In the genomic region with DNA sequence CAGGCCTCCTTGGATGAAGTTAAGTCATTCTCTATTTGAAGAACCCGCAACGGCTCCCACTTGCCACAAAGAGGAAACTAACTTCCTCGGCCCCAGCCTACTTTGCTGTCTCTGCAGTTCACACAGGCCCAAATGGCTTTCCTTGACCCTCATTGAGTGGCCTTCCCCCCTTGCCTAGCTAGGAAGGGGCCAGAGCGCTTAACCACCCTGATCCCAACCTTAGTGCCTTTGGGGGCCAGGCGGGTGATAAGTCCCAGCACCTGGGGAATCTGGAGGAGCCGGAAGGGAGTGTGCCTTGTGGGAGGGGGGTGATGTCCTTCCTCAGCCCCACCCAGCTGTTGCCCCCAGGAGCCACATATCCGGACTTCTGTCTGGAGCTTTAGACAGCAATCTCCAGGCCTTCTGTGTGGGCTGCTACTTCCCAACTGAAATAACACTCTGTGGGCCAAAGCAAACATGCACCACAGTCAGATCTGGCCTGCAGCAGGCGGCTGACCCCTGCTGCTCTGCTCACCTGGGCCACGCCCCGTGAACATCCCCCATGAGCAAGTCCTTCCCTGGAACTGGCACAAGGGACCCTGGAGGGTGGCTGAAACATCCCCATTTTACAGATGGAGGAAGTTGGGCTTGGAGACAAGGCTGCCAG, we compare ENCODE assay signal across 12 cellular contexts. TPM values are rescaled to one million over a fixed set of nuclear protein-coding genes. Genes with fewer than 3 reads are reported as not detected.
A peak's percentile ranks its signal among the peaks of the same experiment; 100 is the strongest.
DNase-seq lines count a peak whose midpoint lies in the region; ATAC-seq and TF ChIP-seq lines count a peak whose summit lies in the region.
"Had no signal": no experiment of that assay in that cellular context is flagged by ENCODE, and none has a peak within 500 bp of the region (broad histone marks: within the 10 kb centered on the region; RNA-seq: fewer than 3 reads in every experiment).

No MANE protein-coding gene starts in this region.

- H2AFZ ChIP-seq in parathyroid adenoma = no peak overlapping the region

- H3K79me2 ChIP-seq in parathyroid adenoma = peaks cover 48% of the 10 kb centered on the region

- peaks cover 12% of the 10 kb centered on the region for H3K4me1 ChIP-seq in parathyroid adenoma
- H3K4me1 ChIP-seq: uterus had no signal

- H3K36me3 ChIP-seq in parathyroid adenoma (ENCODE audit: control insufficient read depth, insufficient read depth, low read length) = no peaks in the 10 kb centered on the region
- H3K36me3 ChIP-seq: uterus had no signal

- no peak for TF ChIP-seq CTCF in parathyroid adenoma (IDR thresholded peaks at IDR 0.05)

- peak overlapping the region; percentile 39 for H3K27ac ChIP-seq in parathyroid adenoma

- no peaks in the 10 kb centered on the region for H3K9me3 ChIP-seq in parathyroid adenoma (ENCODE audit: control insufficient read depth, low read length)
- H3K9me3 ChIP-seq: uterus had no signal

- no peak overlapping the region for H3K4me2 ChIP-seq in parathyroid adenoma (ENCODE audit: low read length)

- no peak overlapping the region for H3K9ac ChIP-seq in parathyroid adenoma

- no peak for ATAC-seq in HG02763 (IDR thresholded peaks at IDR 0.05; ENCODE audit: unreplicated experiment)
- ATAC-seq: naive thymus-derived CD4-positive, alpha-beta T cell had no signal

- H3K27me3 ChIP-seq in parathyroid adenoma (ENCODE audit: control insufficient read depth, insufficient read depth, low read length) = no peaks in the 10 kb centered on the region
- H3K27me3 ChIP-seq: uterus had no signal

- no peak overlapping the region for H3K4me3 ChIP-seq in parathyroid adenoma (ENCODE audit: low read depth, low read length)
- H3K4me3 ChIP-seq: uterus had no signal

- peak; percentile 93 for DNase-seq in GDM1 (lab: John Stamatoyannopoulos, UW)
- peak; percentile 35 for DNase-seq in globus pallidus (ENCODE audit: low spot score)
- DNase-seq in activated T-cell treated with anti-CD3 and anti-CD28 coated beads, Interleukin-2, amount 50 U/mL, for 1 hour = no peak
- no peak for DNase-seq in GOT3 (lab: John Stamatoyannopoulos, UW)
- no peak for DNase-seq in activated CD4-positive, alpha-beta T cell treated with anti-CD3 and anti-CD28 coated beads, Interleukin-2, amount 50 U/mL, for 1 hour
- DNase-seq: DMS79 treated with DMSO at 0.1 percent for 48 hours; naive thymus-derived CD4-positive, alpha-beta T cell; NCI-H1092 treated with DMSO at 0.1 percent for 48 hours; uterus had no signal

TF ChIP-seq in PFSK-1, 5 proteins besides CTCF, POLR2A, EP300 and RAD21:
- TF ChIP-seq FOXP2 (optimal IDR thresholded peaks at IDR 0.05; ENCODE audit: borderline replicate concordance, extremely low read depth, extremely low read length, insufficient read depth) (no peak), TAF1 (IDR thresholded peaks at IDR 0.05; ENCODE audit: borderline replicate concordance, insufficient read depth, low read length) (no peak), SIN3A (IDR thresholded peaks at IDR 0.05; ENCODE audit: borderline replicate concordance, insufficient read depth, low read length) (peak; percentile 93; the same call in 1 of the 2 replicates), POLR2AphosphoS5 (IDR thresholded peaks at IDR 0.05; ENCODE audit: low read depth, low read length) (no peak)
- TF ChIP-seq, protein P1, sequence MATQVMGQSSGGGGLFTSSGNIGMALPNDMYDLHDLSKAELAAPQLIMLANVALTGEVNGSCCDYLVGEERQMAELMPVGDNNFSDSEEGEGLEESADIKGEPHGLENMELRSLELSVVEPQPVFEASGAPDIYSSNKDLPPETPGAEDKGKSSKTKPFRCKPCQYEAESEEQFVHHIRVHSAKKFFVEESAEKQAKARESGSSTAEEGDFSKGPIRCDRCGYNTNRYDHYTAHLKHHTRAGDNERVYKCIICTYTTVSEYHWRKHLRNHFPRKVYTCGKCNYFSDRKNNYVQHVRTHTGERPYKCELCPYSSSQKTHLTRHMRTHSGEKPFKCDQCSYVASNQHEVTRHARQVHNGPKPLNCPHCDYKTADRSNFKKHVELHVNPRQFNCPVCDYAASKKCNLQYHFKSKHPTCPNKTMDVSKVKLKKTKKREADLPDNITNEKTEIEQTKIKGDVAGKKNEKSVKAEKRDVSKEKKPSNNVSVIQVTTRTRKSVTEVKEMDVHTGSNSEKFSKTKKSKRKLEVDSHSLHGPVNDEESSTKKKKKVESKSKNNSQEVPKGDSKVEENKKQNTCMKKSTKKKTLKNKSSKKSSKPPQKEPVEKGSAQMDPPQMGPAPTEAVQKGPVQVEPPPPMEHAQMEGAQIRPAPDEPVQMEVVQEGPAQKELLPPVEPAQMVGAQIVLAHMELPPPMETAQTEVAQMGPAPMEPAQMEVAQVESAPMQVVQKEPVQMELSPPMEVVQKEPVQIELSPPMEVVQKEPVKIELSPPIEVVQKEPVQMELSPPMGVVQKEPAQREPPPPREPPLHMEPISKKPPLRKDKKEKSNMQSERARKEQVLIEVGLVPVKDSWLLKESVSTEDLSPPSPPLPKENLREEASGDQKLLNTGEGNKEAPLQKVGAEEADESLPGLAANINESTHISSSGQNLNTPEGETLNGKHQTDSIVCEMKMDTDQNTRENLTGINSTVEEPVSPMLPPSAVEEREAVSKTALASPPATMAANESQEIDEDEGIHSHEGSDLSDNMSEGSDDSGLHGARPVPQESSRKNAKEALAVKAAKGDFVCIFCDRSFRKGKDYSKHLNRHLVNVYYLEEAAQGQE (IDR thresholded peaks at IDR 0.05; ENCODE audit: insufficient read depth in 1 of 2, low read depth in 2 of 2, low read length in 2 of 2) = peak in 1 of 2 experiments; percentile 71; a peak in 1 of 4 replicates

RNA-seq across cellular contexts. Expression of gene NECTIN2, which starts 10.5 kb away (rescaled TPM):
- polyA plus RNA-seq in PFSK-1 (2012; ENCODE audit: insufficient read length, low read depth) = 250 TPM

RNA-seq across cellular contexts. Expression of gene TOMM40, which starts 34.5 kb away (rescaled TPM):
- polyA plus RNA-seq in PFSK-1 (2012; ENCODE audit: insufficient read length, low read depth) = 332 TPM

RNA-seq across cellular contexts. Expression of gene BCAM, which starts 47.7 kb away (rescaled TPM):
- 98.8 TPM for polyA plus RNA-seq in PFSK-1 (2012; ENCODE audit: insufficient read length, low read depth)
- polyA plus RNA-seq: naive thymus-derived CD4-positive, alpha-beta T cell had no signal

RNA-seq across cellular contexts. Expression of gene APOE, which starts 49.0 kb away (rescaled TPM):
- 21.1 TPM for polyA plus RNA-seq in PFSK-1 (2012; ENCODE audit: insufficient read length, low read depth)
- polyA plus RNA-seq: naive thymus-derived CD4-positive, alpha-beta T cell had no signal

RNA-seq across cellular contexts. Expression of gene APOC1, which starts 57.8 kb away (rescaled TPM):
- polyA plus RNA-seq in PFSK-1 (2012; ENCODE audit: insufficient read length, low read depth) = 50.5 TPM
- polyA plus RNA-seq: naive thymus-derived CD4-positive, alpha-beta T cell had no signal

Comparison
In these comparisons a context has a peak if more than half of its experiments do, and no peak if none do; other contexts are left out.
1. DNase-seq: peak in GDM1 (single experiment) and globus pallidus (single experiment); none in activated T-cell treated with anti-CD3 and anti-CD28 coated beads, Interleukin-2, amount 50 U/mL, for 1 hour (single experiment), GOT3 (single experiment) and activated CD4-positive, alpha-beta T cell treated with anti-CD3 and anti-CD28 coated beads, Interleukin-2, amount 50 U/mL, for 1 hour (single experiment).